Comparison of ENCODE assay signal across 23 cellular contexts in genomic region chr16:55488306-55488705, GRCh38. TPM values are rescaled to one million over a fixed set of nuclear protein-coding genes. Genes with fewer than 3 reads are reported as not detected.
DNase-seq lines count a peak whose midpoint lies in the region; ATAC-seq and TF ChIP-seq lines count a peak whose summit lies in the region.
"Had no signal": no experiment of that assay in that cellular context is flagged by ENCODE, and none has a peak within 500 bp of the region (broad histone marks: within the 10 kb centered on the region; RNA-seq: fewer than 3 reads in every experiment).

No MANE protein-coding gene starts in this region.

- no peak overlapping the region for H3K4me3 Mint-ChIP-seq in stimulated activated memory B cell treated with anti-CD40 and anti-IgM and Interleukin-4, amounts not matched to agents 10 μg/mL and 1 μg/mL and 100 μg/mL, for 72 hours
- no peak overlapping the region for H3K4me3 Mint-ChIP-seq in CD4-positive, alpha-beta memory T cell
- H3K4me3 Mint-ChIP-seq: activated naive CD8-positive, alpha-beta T cell; activated T-helper 17 cell treated with anti-CD3 and anti-CD28 coated beads, Interleukin-2, amount 50 U/mL, for 72 hours; memory B cell; naive thymus-derived CD8-positive, alpha-beta T cell had no signal

- POLR2A ChIA-PET in CD4-positive, alpha-beta memory T cell (lab: Charles Lee; ENCODE audit: partially characterized antibody): no interaction called here

- peaks cover 7% of the 10 kb centered on the region for H3K27me3 Mint-ChIP-seq in stimulated activated memory B cell treated with anti-CD40 and anti-IgM and Interleukin-4, amounts not matched to agents 10 μg/mL and 1 μg/mL and 100 μg/mL, for 72 hours
- H3K27me3 Mint-ChIP-seq in CD4-positive, alpha-beta memory T cell: peaks cover 3 to 6% of the 10 kb centered on the region in 2 donors

- H3K4me2 ChIP-seq in mammary epithelial cell (ENCODE audit: insufficient read depth, low read depth, low read length): no peak overlapping the region
- H3K4me2 ChIP-seq: BLaER1 had no signal

- no peak overlapping the region for H2AFZ ChIP-seq in mammary epithelial cell (ENCODE audit: low read depth, low read length)

- H3K27me3 ChIP-seq in breast epithelium (no peaks in the 10 kb centered on the region), mammary epithelial cell (ENCODE audit: insufficient read depth, low read length) (no peaks in the 10 kb centered on the region), uterus (no peaks in the 10 kb centered on the region)
- no peaks in the 10 kb centered on the region for H3K27me3 ChIP-seq in CD4-positive, alpha-beta memory T cell (ENCODE audit: insufficient read depth, low read length)
- H3K27me3 ChIP-seq: BLaER1, brain microvascular endothelial cell had no signal

- H3K79me2 ChIP-seq in mammary epithelial cell (ENCODE audit: insufficient read depth, low read length): no peaks in the 10 kb centered on the region

- H3K4me1 ChIP-seq in breast epithelium: peaks cover 0 to 10% of the 10 kb centered on the region in 2 donors
- no peaks in the 10 kb centered on the region for H3K4me1 ChIP-seq in mammary epithelial cell (ENCODE audit: insufficient read depth, low read length)
- H3K4me1 ChIP-seq in uterus: no peaks in the 10 kb centered on the region
- no peaks in the 10 kb centered on the region for H3K4me1 ChIP-seq in CD4-positive, alpha-beta memory T cell (ENCODE audit: insufficient read depth, low read length)
- H3K4me1 ChIP-seq: BLaER1 had no signal

- H4K20me1 ChIP-seq in mammary epithelial cell (ENCODE audit: insufficient read depth, low read length): no peaks in the 10 kb centered on the region
- H4K20me1 ChIP-seq: BLaER1 had no signal

- CTCF ChIA-PET in mammary epithelial cell (lab: Charles Lee; ENCODE audit: low non-redundant PET): no interaction called here
- CTCF ChIA-PET in CD4-positive, alpha-beta memory T cell (lab: Charles Lee; ENCODE audit: partially characterized antibody): no interaction called here

- H3K27ac ChIP-seq in breast epithelium: peak overlapping the region; percentile 73 to 91
- H3K27ac ChIP-seq in mammary epithelial cell (ENCODE audit: insufficient read depth, low read depth, low read length): no peak overlapping the region
- H3K27ac ChIP-seq in coronary artery: peak overlapping the region in 1 of 2 donors; percentile 73
- peak overlapping the region; percentile 89 to 95 for H3K27ac ChIP-seq in uterus
- no peak overlapping the region for H3K27ac ChIP-seq in CD4-positive, alpha-beta memory T cell (ENCODE audit: low read depth, low read length)
- H3K27ac ChIP-seq: BLaER1, brain microvascular endothelial cell had no signal

- H3K4me1 Mint-ChIP-seq in stimulated activated memory B cell treated with anti-CD40 and anti-IgM and Interleukin-4, amounts not matched to agents 10 μg/mL and 1 μg/mL and 100 μg/mL, for 72 hours: no peaks in the 10 kb centered on the region
- no peaks in the 10 kb centered on the region for H3K4me1 Mint-ChIP-seq in CD4-positive, alpha-beta memory T cell
- H3K4me1 Mint-ChIP-seq: activated T-helper 17 cell treated with anti-CD3 and anti-CD28 coated beads, Interleukin-2, amount 50 U/mL, for 72 hours; memory B cell; naive thymus-derived CD8-positive, alpha-beta T cell had no signal

- in situ Hi-C loops in mammary epithelial cell (cut with MboI; ENCODE audit: low sequenced_read_pairs in 2 of 2): no loop called here

- no peaks in the 10 kb centered on the region for H3K9me3 ChIP-seq in breast epithelium
- H3K9me3 ChIP-seq in mammary epithelial cell (replicated peaks; ENCODE audit: insufficient read depth, low read length): no peaks in the 10 kb centered on the region
- no peaks in the 10 kb centered on the region for H3K9me3 ChIP-seq in uterus
- H3K9me3 ChIP-seq in CD4-positive, alpha-beta memory T cell (ENCODE audit: control insufficient read depth in 1 of 2, low read length in 2 of 2): no peaks in the 10 kb centered on the region
- H3K9me3 ChIP-seq: BLaER1 had no signal

- H3K27ac Mint-ChIP-seq in stimulated activated memory B cell treated with anti-CD40 and anti-IgM and Interleukin-4, amounts not matched to agents 10 μg/mL and 1 μg/mL and 100 μg/mL, for 72 hours: no peak overlapping the region
- H3K27ac Mint-ChIP-seq in CD4-positive, alpha-beta memory T cell: no peak overlapping the region
- H3K27ac Mint-ChIP-seq: activated naive CD8-positive, alpha-beta T cell; activated T-helper 17 cell treated with anti-CD3 and anti-CD28 coated beads, Interleukin-2, amount 50 U/mL, for 72 hours; IgD-negative memory B cell; memory B cell; naive thymus-derived CD8-positive, alpha-beta T cell had no signal

- peaks cover 9% of the 10 kb centered on the region for H3K9me3 Mint-ChIP-seq in stimulated activated memory B cell treated with anti-CD40 and anti-IgM and Interleukin-4, amounts not matched to agents 10 μg/mL and 1 μg/mL and 100 μg/mL, for 72 hours
- H3K9me3 Mint-ChIP-seq in CD4-positive, alpha-beta memory T cell: peaks cover 0 to 2% (median 0%) of the 10 kb centered on the region in 8 donors
- H3K9me3 Mint-ChIP-seq: memory B cell had no signal

- H3K4me3 ChIP-seq in breast epithelium (peak overlapping the region in 1 of 3 donors; percentile 40), mammary epithelial cell (replicated peaks in 1 of 3; ENCODE audit: insufficient read depth in 1 of 3, low read depth in 2 of 3, low read length in 3 of 3) (no peak overlapping the region), coronary artery (no peak overlapping the region), uterus (no peak overlapping the region)
- no peak overlapping the region for H3K4me3 ChIP-seq in CD4-positive, alpha-beta memory T cell (ENCODE audit: low read length in 2 of 2)
- H3K4me3 ChIP-seq: BLaER1 had no signal

- no peak overlapping the region for H3K9ac ChIP-seq in mammary epithelial cell (ENCODE audit: insufficient read depth, low read length)
- H3K9ac ChIP-seq: BLaER1 had no signal

- TF ChIP-seq CTCF in breast epithelium (IDR thresholded peaks at IDR 0.05) (no peak), mammary epithelial cell (conservative IDR thresholded peaks at IDR 0.05 in 1 of 2, IDR thresholded peaks at IDR 0.05 in 1 of 2; ENCODE audit: extremely low read depth in 1 of 2, insufficient read depth in 1 of 2, low read depth in 1 of 2, low read length in 2 of 2) (no peak), coronary artery (IDR thresholded peaks at IDR 0.05) (no peak), uterus (IDR thresholded peaks at IDR 0.05) (no peak)

- H3K36me3 ChIP-seq in breast epithelium (no peaks in the 10 kb centered on the region), mammary epithelial cell (ENCODE audit: insufficient read depth, low read length) (no peaks in the 10 kb centered on the region), uterus (no peaks in the 10 kb centered on the region)
- no peaks in the 10 kb centered on the region for H3K36me3 ChIP-seq in CD4-positive, alpha-beta memory T cell (ENCODE audit: insufficient read depth, low read length)
- H3K36me3 ChIP-seq: BLaER1 had no signal

- TF ChIP-seq POLR2A in breast epithelium (IDR thresholded peaks at IDR 0.05): no peak
- TF ChIP-seq POLR2A in uterus (IDR thresholded peaks at IDR 0.05): no peak

- DNase-seq in breast epithelium (ENCODE audit: low spot score in 2 of 2): no peak
- DNase-seq in mammary epithelial cell: no peak
- peak; percentile 53 for DNase-seq in coronary artery (ENCODE audit: low spot score)
- peak; percentile 35 for DNase-seq in mesenteric fat pad (ENCODE audit: low spot score)
- DNase-seq in uterus: peak; percentile 18 to 35
- no peak for DNase-seq in CD4-positive, alpha-beta memory T cell
- DNase-seq in HuH-7.5 (ENCODE audit: low spot score): no peak
- DNase-seq: 8988T; brain microvascular endothelial cell; foreskin fibroblast; GDM1; hippocampal formation; NCI-H1436; NCI-H69; small intestine; stimulated activated CD4-positive, alpha-beta T cell treated with anti-CD3 and anti-CD28 coated beads, Interleukin-2, amount 100 ng/mL, for 48 hours had no signal

- dilution Hi-C loops in mammary epithelial cell (cut with HindIII; ENCODE audit: low sequenced_read_pairs): no loop called here

- no peaks in the 10 kb centered on the region for H3K36me3 Mint-ChIP-seq in stimulated activated memory B cell treated with anti-CD40 and anti-IgM and Interleukin-4, amounts not matched to agents 10 μg/mL and 1 μg/mL and 100 μg/mL, for 72 hours
- no peaks in the 10 kb centered on the region for H3K36me3 Mint-ChIP-seq in CD4-positive, alpha-beta memory T cell
- H3K36me3 Mint-ChIP-seq: activated naive CD8-positive, alpha-beta T cell; IgD-negative memory B cell; memory B cell; naive thymus-derived CD8-positive, alpha-beta T cell had no signal

- WGBS in mammary epithelial cell (ENCODE audit: low coverage, missing lambda C conversion rate): 95% methylated on average over 11 of the region's 12 CpGs

- ATAC-seq in stimulated activated memory B cell treated with anti-CD40 and anti-IgM and Interleukin-4, amounts not matched to agents 10 μg/mL and 1 μg/mL and 100 μg/mL, for 72 hours: no peak
- ATAC-seq: activated T-helper 17 cell treated with anti-CD3 and anti-CD28 coated beads, Interleukin-2, amount 50 U/mL, for 72 hours; naive thymus-derived CD8-positive, alpha-beta T cell had no signal

- intact Hi-C loops in breast epithelium (cut with DNase I; ENCODE audit: low total_unique reads): no loop called here
- intact Hi-C loops in mammary epithelial cell (cut with micrococcal nuclease): no loop called here
- intact Hi-C loops in uterus (cut with DNase I; ENCODE audit: low total_unique reads): no loop called here
- intact Hi-C loops in CD4-positive, alpha-beta memory T cell (cut with micrococcal nuclease): no loop called here

- no TSS peak for BruUV-seq in mammary epithelial cell (replicated peaks; lab: Mats Ljungman, UMichigan)

RNA-seq across cellular contexts. Expression of gene MMP2, which starts 9.3 kb away (rescaled TPM):
- total RNA-seq in breast epithelium (1,000 to 10,000 TPM in 1 of 3 donors, 100 to 1,000 TPM in 2; 113 to 1,485 (median 459) TPM), mammary epithelial cell (10 to 100 TPM; 18.2 to 68.2 TPM), mesenteric fat pad (521 TPM), uterus (100 to 1,000 TPM; 130 to 578 (median 324) TPM)
- polyA plus RNA-seq in mammary epithelial cell: 24.9 TPM
- polyA minus RNA-seq in mammary epithelial cell: 35.5 TPM
- total RNA-seq in CD4-positive, alpha-beta memory T cell: under 1 TPM; 0.55 to 0.84 TPM
- not detected for polyA plus RNA-seq in CD4-positive, alpha-beta memory T cell
- total RNA-seq: activated T-helper 17 cell treated with anti-CD3 and anti-CD28 coated beads, Interleukin-2, amount 50 U/mL, for 72 hours had no signal
- polyA plus RNA-seq: IgD-negative memory B cell; naive thymus-derived CD8-positive, alpha-beta T cell had no signal

RNA-seq across cellular contexts. Expression of gene LPCAT2, which starts 20.6 kb away (rescaled TPM):
- 10 to 100 TPM; 12.3 to 35.9 (median 24.3) TPM for total RNA-seq in breast epithelium
- total RNA-seq in mammary epithelial cell: 100 to 1,000 TPM in 1 of 2 donors, 10 to 100 TPM in 1; 50.5 to 173 TPM
- polyA plus RNA-seq in mammary epithelial cell: 32.4 TPM
- polyA minus RNA-seq in mammary epithelial cell: 109 TPM
- total RNA-seq in mesenteric fat pad: 15.7 TPM
- 10 to 100 TPM; 28.8 to 52.9 (median 36.3) TPM for total RNA-seq in uterus
- under 1 TPM; 0.47 to 0.76 TPM for total RNA-seq in CD4-positive, alpha-beta memory T cell
- not detected for polyA plus RNA-seq in CD4-positive, alpha-beta memory T cell
- polyA plus RNA-seq: IgD-negative memory B cell; naive thymus-derived CD8-positive, alpha-beta T cell had no signal

Comparison
In these comparisons a context has a peak if more than half of its experiments do, and no peak if none do; other contexts are left out.
1. H3K27ac ChIP-seq: peak in breast epithelium (2 of 2) and uterus (2 of 2); none in mammary epithelial cell (single experiment) and CD4-positive, alpha-beta memory T cell (single experiment).
2. DNase-seq: peak in coronary artery (single experiment), mesenteric fat pad (single experiment) and uterus (2 of 2); none in breast epithelium (0 of 2), mammary epithelial cell (single experiment), CD4-positive, alpha-beta memory T cell (0 of 5) and HuH-7.5 (single experiment).
3. RNA of gene MMP2, which starts 9.3 kb away (total RNA-seq): 521 TPM in mesenteric fat pad (single experiment), 113 to 1,485 TPM in breast epithelium, 130 to 578 TPM in uterus and 18.2 to 68.2 TPM in mammary epithelial cell; 0.55 to 0.84 TPM in CD4-positive, alpha-beta memory T cell; every median in the first group is over 10 times any median in the second.